8 cellular contexts compared by ENCODE assay signal in genomic region chr3:17947833-17948232, GRCh38.
"Had no signal": no experiment of that assay in that cellular context is flagged by ENCODE, and none has a peak within 500 bp of the region (broad histone marks: within the 10 kb centered on the region; RNA-seq: fewer than 3 reads in every experiment).

No MANE protein-coding gene starts in this region.

- H3K36me3 ChIP-seq: HAP-1 had no signal

- DNase-seq: GM23248, GOT3, H7, IMR-90, KBM-7 had no signal

- H3K9me3 ChIP-seq: HAP-1 had no signal

- H3K4me3 ChIP-seq: GM23248, HAP-1 had no signal

- ATAC-seq: HCT116 had no signal

- H3K27ac ChIP-seq: GM23248, KMS-11 had no signal

- H3K4me1 ChIP-seq: HAP-1 had no signal
